Comparison of ENCODE assay signal across 1 cellular context in genomic region chr12:77577756-77578155, GRCh38.
TF ChIP-seq lines count a peak whose summit lies in the region.

No MANE protein-coding gene starts in this region.

TF ChIP-seq in IMR-90, 13 proteins besides CTCF, POLR2A, EP300 and RAD21:
- TF ChIP-seq BHLHE40 (IDR thresholded peaks at IDR 0.05; ENCODE audit: low read depth, low read length) = no peak
- no peak for TF ChIP-seq RFX5 (IDR thresholded peaks at IDR 0.05; ENCODE audit: low read depth, low read length)
- no peak for TF ChIP-seq ELK1 (IDR thresholded peaks at IDR 0.05; ENCODE audit: borderline replicate concordance, low read depth, low read length)
- no peak for TF ChIP-seq CEBPB (IDR thresholded peaks at IDR 0.05; ENCODE audit: low read depth, low read length)
- no peak for TF ChIP-seq FOS (IDR thresholded peaks at IDR 0.05; ENCODE audit: low read depth, low read length)
- no peak for TF ChIP-seq NFE2L2 (IDR thresholded peaks at IDR 0.05; ENCODE audit: low read depth, low read length)
- no peak for TF ChIP-seq MAZ (IDR thresholded peaks at IDR 0.05; ENCODE audit: borderline replicate concordance, low read depth, low read length)
- no peak for TF ChIP-seq CHD1 (IDR thresholded peaks at IDR 0.05; ENCODE audit: low read depth, low read length)
- TF ChIP-seq, protein P1, sequence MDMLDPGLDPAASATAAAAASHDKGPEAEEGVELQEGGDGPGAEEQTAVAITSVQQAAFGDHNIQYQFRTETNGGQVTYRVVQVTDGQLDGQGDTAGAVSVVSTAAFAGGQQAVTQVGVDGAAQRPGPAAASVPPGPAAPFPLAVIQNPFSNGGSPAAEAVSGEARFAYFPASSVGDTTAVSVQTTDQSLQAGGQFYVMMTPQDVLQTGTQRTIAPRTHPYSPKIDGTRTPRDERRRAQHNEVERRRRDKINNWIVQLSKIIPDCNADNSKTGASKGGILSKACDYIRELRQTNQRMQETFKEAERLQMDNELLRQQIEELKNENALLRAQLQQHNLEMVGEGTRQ (IDR thresholded peaks at IDR 0.05; ENCODE audit: low read depth, low read length) = no peak
- TF ChIP-seq MXI1 (IDR thresholded peaks at IDR 0.05; ENCODE audit: borderline replicate concordance, low read depth, low read length) = no peak
- no peak for TF ChIP-seq RCOR1 (IDR thresholded peaks at IDR 0.05; ENCODE audit: insufficient replicate concordance, low read length)
- no peak for TF ChIP-seq SMC3 (IDR thresholded peaks at IDR 0.05; ENCODE audit: low read depth, low read length)
- TF ChIP-seq MAFK (IDR thresholded peaks at IDR 0.05; ENCODE audit: low read depth, low read length) = no peak
